Comparison of ENCODE assay signal across 21 cellular contexts in genomic region chr7:81236560-81236959, GRCh38.
"Had no signal": no experiment of that assay in that cellular context is flagged by ENCODE, and none has a peak within 500 bp of the region (broad histone marks: within the 10 kb centered on the region; RNA-seq: fewer than 3 reads in every experiment).

No MANE protein-coding gene starts in this region.

- H3K4me2 ChIP-seq: smooth muscle cell had no signal

- H3K4me1 ChIP-seq: psoas muscle, right lobe of liver, transverse colon, uterus had no signal

- ATAC-seq: activated CD4-positive, CD25-positive, alpha-beta regulatory T cell treated with anti-CD3 and anti-CD28 coated beads, Interleukin-2, amount 50 U/mL, for 24 hours; activated CD8-positive, alpha-beta T cell treated with anti-CD3 and anti-CD28 coated beads, Interleukin-2, amount 10 ng/mL, durations not matched to agents 7 days and 5 days; heart right ventricle; natural killer cell; psoas muscle; right lobe of liver; stimulated activated naive CD8-positive, alpha-beta T cell treated with anti-CD3 and anti-CD28 coated beads, Interleukin-15, amount 100 ng/mL, for 72 hours had no signal

- H3K27ac ChIP-seq: esophagus muscularis mucosa, heart right ventricle, ovary, psoas muscle, right lobe of liver, suprapubic skin, transverse colon, uterus had no signal

- H3K9me3 ChIP-seq: esophagus muscularis mucosa, heart right ventricle, ovary, psoas muscle, right lobe of liver, suprapubic skin, transverse colon, uterus had no signal

- DNase-seq: activated CD4-positive, alpha-beta T cell treated with anti-CD3 and anti-CD28 coated beads, Interleukin-2, amount 10 ng/mL, durations not matched to agents 7 days and 5 days; activated CD8-positive, alpha-beta T cell treated with anti-CD3 and anti-CD28 coated beads, Interleukin-2, amount 10 ng/mL, durations not matched to agents 7 days and 5 days; activated naive CD4-positive, alpha-beta T cell treated with Interleukin-2 at 50 U/mL for 16 hours; activated T-cell treated with anti-CD3 and anti-CD28 coated beads, Interleukin-2, amount 50 U/mL, for 24 hours; cerebellar nuclear complex; cortex of kidney; heart right ventricle; mesenchymal stem cell; natural killer cell; ovary; psoas muscle; right lobe of liver; stimulated activated CD4-positive, alpha-beta T cell treated with anti-CD3 and anti-CD28 coated beads, Interleukin-4, amount 100 ng/mL, for 1 hour; stimulated activated naive CD8-positive, alpha-beta T cell treated with anti-CD3 and anti-CD28 coated beads, Interleukin-15, amount 100 ng/mL, for 72 hours; T-helper 9 cell; transverse colon; uterus had no signal

- H3K4me3 ChIP-seq: esophagus muscularis mucosa, heart right ventricle, ovary, psoas muscle, right lobe of liver, smooth muscle cell, suprapubic skin, transverse colon, uterus had no signal

- H3K36me3 ChIP-seq: esophagus muscularis mucosa, heart right ventricle, ovary, right lobe of liver, suprapubic skin, transverse colon, uterus had no signal

- H3K27me3 ChIP-seq: esophagus muscularis mucosa, heart right ventricle, ovary, right lobe of liver, suprapubic skin, transverse colon, uterus had no signal
